Comparison of ENCODE assay signal across 1 cellular context in genomic region chr7:142880886-142881505, GRCh38.
TF ChIP-seq lines count a peak whose summit lies in the region.

No MANE protein-coding gene starts in this region.

TF ChIP-seq in GM12878, 131 proteins besides CTCF, POLR2A, EP300 and RAD21:
- TF ChIP-seq BMI1 (IDR thresholded peaks at IDR 0.05; ENCODE audit: borderline replicate concordance) (no peak), YY1 (IDR thresholded peaks at IDR 0.05; ENCODE audit: low read depth, low read length) (peak; percentile 75), SP1 (IDR thresholded peaks at IDR 0.05; ENCODE audit: low read depth, low read length) (no peak), USF1 (IDR thresholded peaks at IDR 0.05; ENCODE audit: borderline replicate concordance, extremely low read length, insufficient read depth, low read depth, low read length) (no peak), PML (IDR thresholded peaks at IDR 0.05; ENCODE audit: low read length) (no peak), SMC3 (IDR thresholded peaks at IDR 0.05; ENCODE audit: borderline replicate concordance, low read length) (peak; percentile 67), IKZF1 (conservative IDR thresholded peaks at IDR 0.05) (no peak), ZNF207 (IDR thresholded peaks at IDR 0.05; ENCODE audit: borderline replicate concordance) (0 out of 2 replicates have a peak, but pooled peaks have one; percentile 34), EED (IDR thresholded peaks at IDR 0.05; ENCODE audit: low read depth) (no peak), IRF3 (IDR thresholded peaks at IDR 0.05) (no peak), ASH2L (IDR thresholded peaks at IDR 0.05; ENCODE audit: borderline replicate concordance, low read depth) (no peak), NFYA (IDR thresholded peaks at IDR 0.05; ENCODE audit: borderline replicate concordance, low read depth, low read length) (no peak), BCL3 (IDR thresholded peaks at IDR 0.05; ENCODE audit: borderline replicate concordance, insufficient read depth, low read depth, low read length, poor library complexity, severe bottlenecking) (no peak), RBBP5 (conservative IDR thresholded peaks at IDR 0.05) (no peak)
